ENCODE assay signal across 8 cellular contexts in genomic region chr3:30630238-30631030, GRCh38. TPM values are rescaled to one million over a fixed set of nuclear protein-coding genes. Genes with fewer than 3 reads are reported as not detected.
DNase-seq lines count a peak whose midpoint lies in the region; ATAC-seq and TF ChIP-seq lines count a peak whose summit lies in the region.

No MANE protein-coding gene starts in this region.

- H4K20me1 ChIP-seq in OCI-LY7 (ENCODE audit: insufficient read depth, low read length), result no peaks in the 10 kb centered on the region
- H4K20me1 ChIP-seq in GM23248 (ENCODE audit: insufficient read depth), result 0 out of 2 replicates have a peak, but pooled peaks cover 4% of the 10 kb centered on the region

- H3K4me3 ChIP-seq in OCI-LY7 (ENCODE audit: low read depth, low read length, poor library complexity, severe bottlenecking) (peak overlapping the region; percentile 15), esophagus (ENCODE audit: low read depth in 1 of 2, low read length in 2 of 2) (no peak overlapping the region), rectal smooth muscle tissue (ENCODE audit: low read length) (no peak overlapping the region), GM23248 (no peak overlapping the region)

- POLR2A ChIA-PET in CD4-positive, alpha-beta T cell (lab: Charles Lee), result interaction anchor here (0.8 to 18.3 kb wide), 18 partner anchors 8 to 300 kb away, joined by 3 to 297 read pairs (median 11); partner anchors contain the start of gene TGFBR2
- POLR2A ChIA-PET in OCI-LY7 (lab: Charles Lee), result interaction anchor here (0.6 to 5.7 kb wide), 6 partner anchors 10 to 1269 kb away, joined by 4 to 35 read pairs (median 9); no protein-coding TSS in a partner anchor

- DNase-seq in CD4-positive, alpha-beta T cell, result no peak
- DNase-seq in OCI-LY7 (ENCODE audit: low spot score) (no peak), T-helper 9 cell (no peak), KG1 (lab: John Stamatoyannopoulos, UW) (no peak), GM23248 (no peak)

- WGBS in esophagus, 2 donors, result 62 to 69% methylated on average over 2 of the region's 2 CpGs
- 88 to 89% methylated on average over 2 of the region's 2 CpGs for WGBS in GM23248 (ENCODE audit: low coverage in 1 of 2, low lambda C conversion rate in 2 of 2, missing lambda C conversion rate in 2 of 2), 2 experiments

- H3K27ac Mint-ChIP-seq in CD4-positive, alpha-beta T cell, result peak overlapping the region; percentile 96

- H3K4me2 ChIP-seq in OCI-LY7 (ENCODE audit: low read length), result peak overlapping the region; percentile 68
- H3K4me2 ChIP-seq in GM23248 (ENCODE audit: unreplicated experiment), result no peak overlapping the region

- H3K9ac ChIP-seq in rectal smooth muscle tissue (ENCODE audit: low read length), result no peak overlapping the region
- H3K9ac ChIP-seq in GM23248, result no peak overlapping the region

- no peaks in the 10 kb centered on the region for H3K27me3 Mint-ChIP-seq in CD4-positive, alpha-beta T cell

- no peaks in the 10 kb centered on the region for H3K9me3 ChIP-seq in CD4-positive, alpha-beta T cell (ENCODE audit: control insufficient read depth, low read length)
- H3K9me3 ChIP-seq in OCI-LY7 (ENCODE audit: low read length) (no peaks in the 10 kb centered on the region), esophagus (ENCODE audit: control insufficient read depth in 2 of 2, insufficient read depth in 1 of 2, low read depth in 1 of 2, low read length in 1 of 2) (no peaks in the 10 kb centered on the region), GM23248 (ENCODE audit: low read depth) (no peaks in the 10 kb centered on the region)

- H2AFZ ChIP-seq in OCI-LY7 (ENCODE audit: low read length) (no peak overlapping the region), GM23248 (no peak overlapping the region)

- H3K9me2 ChIP-seq in OCI-LY7 (ENCODE audit: insufficient read depth, low read length) (no peaks in the 10 kb centered on the region), GM23248 (ENCODE audit: insufficient read depth) (no peaks in the 10 kb centered on the region)

- no TSS peak for BruUV-seq in OCI-LY7 (replicated peaks; lab: Mats Ljungman, UMichigan)

- H3K4me1 Mint-ChIP-seq in CD4-positive, alpha-beta T cell (ENCODE audit: low read depth), result peaks cover 100% of the 10 kb centered on the region

- H3K36me3 Mint-ChIP-seq in CD4-positive, alpha-beta T cell (ENCODE audit: low read depth), result peaks cover 81% of the 10 kb centered on the region

- peak overlapping the region; percentile 90 for H3K27ac ChIP-seq in CD4-positive, alpha-beta T cell (ENCODE audit: low read depth, low read length)
- H3K27ac ChIP-seq in OCI-LY7 (ENCODE audit: low read depth, low read length, poor library complexity, severe bottlenecking), result peak overlapping the region; percentile 81
- H3K27ac ChIP-seq in esophagus (ENCODE audit: low read depth in 2 of 2, low read length in 1 of 2), result peak overlapping the region; percentile 59 to 63
- H3K27ac ChIP-seq in rectal smooth muscle tissue (ENCODE audit: low read depth, low read length), result peak overlapping the region; percentile 21
- no peak overlapping the region for H3K27ac ChIP-seq in GM23248

- ATAC-seq in CD4-positive, alpha-beta T cell (ENCODE audit: poor library complexity), result no peak
- ATAC-seq in GM19463 (IDR thresholded peaks at IDR 0.05; ENCODE audit: unreplicated experiment), result no peak

- H3K79me2 ChIP-seq in OCI-LY7 (ENCODE audit: insufficient read depth, low read depth, low read length) (peaks cover 97% of the 10 kb centered on the region), GM23248 (ENCODE audit: insufficient read depth) (peaks cover 100% of the 10 kb centered on the region)

- H3F3A ChIP-seq in GM23248 (ENCODE audit: insufficient read depth), result peaks cover 70% of the 10 kb centered on the region

- H3K9me3 Mint-ChIP-seq in CD4-positive, alpha-beta T cell, result no peaks in the 10 kb centered on the region

- H3K4me1 ChIP-seq in OCI-LY7 (ENCODE audit: insufficient read depth, low read length, poor library complexity, severe bottlenecking), result peaks cover 99% of the 10 kb centered on the region
- peaks cover 0 to 8% of the 10 kb centered on the region in 2 donors for H3K4me1 ChIP-seq in esophagus (ENCODE audit: control insufficient read depth in 2 of 2, insufficient read depth in 2 of 2, low read length in 1 of 2)
- peaks cover 41% of the 10 kb centered on the region for H3K4me1 ChIP-seq in rectal smooth muscle tissue (ENCODE audit: control insufficient read depth, insufficient read depth, low read length)
- H3K4me1 ChIP-seq in GM23248 (ENCODE audit: insufficient read depth), result peaks cover 58% of the 10 kb centered on the region

- H3K36me3 ChIP-seq in OCI-LY7 (ENCODE audit: insufficient read depth, low read length) (peaks cover 32% of the 10 kb centered on the region), esophagus (ENCODE audit: control insufficient read depth in 2 of 2, insufficient read depth in 2 of 2, low read length in 1 of 2) (no peaks in the 10 kb centered on the region), rectal smooth muscle tissue (ENCODE audit: control insufficient read depth, insufficient read depth, low read length) (no peaks in the 10 kb centered on the region), GM23248 (ENCODE audit: low read depth) (peaks cover 34% of the 10 kb centered on the region)

- CTCF ChIA-PET in CD4-positive, alpha-beta T cell (lab: Charles Lee), result interaction anchor here (0.5 to 1.6 kb wide), 5 partner anchors 12 to 63 kb away, joined by 3 to 7 read pairs (median 5); no protein-coding TSS in a partner anchor
- CTCF ChIA-PET in OCI-LY7 (lab: Charles Lee; ENCODE audit: unreplicated experiment), result no interaction called here

- in situ Hi-C loops in GM23248 (cut with MboI), result no loop called here

- peak overlapping the region; percentile 68 for H3K4me3 Mint-ChIP-seq in CD4-positive, alpha-beta T cell

- TF ChIP-seq CTCF in CD4-positive, alpha-beta T cell (IDR thresholded peaks at IDR 0.05), result no peak
- no peak for TF ChIP-seq CTCF in OCI-LY7 (conservative IDR thresholded peaks at IDR 0.05; ENCODE audit: low read length)

- H3K27me3 ChIP-seq in CD4-positive, alpha-beta T cell (ENCODE audit: control insufficient read depth, insufficient read depth, low read length), result no peaks in the 10 kb centered on the region
- no peaks in the 10 kb centered on the region for H3K27me3 ChIP-seq in esophagus (ENCODE audit: control insufficient read depth in 1 of 2, insufficient read depth in 2 of 2, low read length in 2 of 2)
- H3K27me3 ChIP-seq in rectal smooth muscle tissue (ENCODE audit: control insufficient read depth, insufficient read depth, low read length), result no peaks in the 10 kb centered on the region
- H3K27me3 ChIP-seq in GM23248 (replicated peaks; ENCODE audit: insufficient read depth), result no peaks in the 10 kb centered on the region

- intact Hi-C loops in CD4-positive, alpha-beta T cell (cut with DNase I, micrococcal nuclease), result loop anchor here (1.0 to 10.0 kb wide), 6 partner anchors 14 to 278 kb away; no protein-coding TSS in a partner anchor
- intact Hi-C loops in OCI-LY7 (cut with micrococcal nuclease; ENCODE audit: unreplicated experiment), result no loop called here

RNA-seq across cellular contexts. Expression of gene TGFBR2, which starts 24.0 kb away (rescaled TPM):
- total RNA-seq in CD4-positive, alpha-beta T cell, result 100 to 1,000 TPM; 203 to 205 TPM
- 28.1 and 29.6 TPM in 2 replicates for total RNA-seq in OCI-LY7 (2014; rRNA removed; shearing (Covaris generic))
- total RNA-seq in OCI-LY7 (2022), result 25.2 and 29.5 TPM in 2 replicates
- 10 to 100 TPM in 1 of 2 donors, 1 to 10 TPM in 1; 3.0 to 13.7 TPM for polyA plus RNA-seq in esophagus
- 179 and 188 TPM in 2 replicates for total RNA-seq in GM23248 (2014; rRNA removed; shearing (Covaris generic))
- 134 and 135 TPM in 2 replicates for polyA plus RNA-seq in GM23248 (2016; fragmentation: Nextera tagmentation; extraction: Ambion mirVana)
